ENCODE assay signal across 8 cellular contexts in genomic region chr11:66081505-66081904, GRCh38. TPM values are rescaled to one million over a fixed set of nuclear protein-coding genes. Genes with fewer than 3 reads are reported as not detected.
DNase-seq lines count a peak whose midpoint lies in the region; ATAC-seq and TF ChIP-seq lines count a peak whose summit lies in the region.

No MANE protein-coding gene starts in this region.

- H3K36me3 ChIP-seq in GM23338 (ENCODE audit: insufficient read depth) (no peaks in the 10 kb centered on the region; the same call in 1 of the 2 replicates), prostate gland (no peaks in the 10 kb centered on the region)

- no peaks in the 10 kb centered on the region for H3K9me3 ChIP-seq in prostate gland

- no peak overlapping the region for H3K4me2 ChIP-seq in GM23338

- POLR2A ChIA-PET in activated CD8-positive, alpha-beta T cell treated with anti-CD3 and anti-CD28 coated beads, Interleukin-2, amount 10 ng/mL, durations not matched to agents 7 days and 5 days (lab: Charles Lee) = interaction anchor here (0.6 to 2.1 kb wide), 14 partner anchors 10 to 419 kb away, joined by 3 to 11 read pairs (median 4); partner anchors contain the start of genes BANF1, EIF1AD, RAB1B and RELA

- H3K4me3 Mint-ChIP-seq in GM23338 = no peak overlapping the region
- H3K4me3 Mint-ChIP-seq in activated CD8-positive, alpha-beta T cell treated with anti-CD3 and anti-CD28 coated beads, Interleukin-2, amount 10 ng/mL, durations not matched to agents 7 days and 5 days = peak overlapping the region; percentile 84

- H3K4me3 ChIP-seq in GM23338 (no peak overlapping the region), prostate gland (no peak overlapping the region)

- CTCF ChIA-PET in activated CD8-positive, alpha-beta T cell treated with anti-CD3 and anti-CD28 coated beads, Interleukin-2, amount 10 ng/mL, durations not matched to agents 7 days and 5 days (lab: Charles Lee) = interaction anchor here (0.7 to 6.6 kb wide), 17 partner anchors 8 to 302 kb away, joined by 3 to 88 read pairs (median 6); partner anchors contain the start of gene PACS1

- H3K4me1 ChIP-seq in GM23338 (ENCODE audit: insufficient read depth) (no peaks in the 10 kb centered on the region), prostate gland (replicated peaks) (peaks cover 12% of the 10 kb centered on the region)

- no peak for TF ChIP-seq CTCF in GM23338 (conservative IDR thresholded peaks at IDR 0.05; ENCODE audit: low read depth in 2 of 2)
- TF ChIP-seq CTCF in prostate gland (IDR thresholded peaks at IDR 0.05) = no peak

- no peaks in the 10 kb centered on the region for H3K36me3 Mint-ChIP-seq in GM23338 (ENCODE audit: low read depth)
- H3K36me3 Mint-ChIP-seq in activated CD8-positive, alpha-beta T cell treated with anti-CD3 and anti-CD28 coated beads, Interleukin-2, amount 10 ng/mL, durations not matched to agents 7 days and 5 days (ENCODE audit: low read depth) = peaks cover 35% of the 10 kb centered on the region

- H3K79me2 ChIP-seq in GM23338 (replicated peaks; ENCODE audit: insufficient read depth) = peaks cover 45% of the 10 kb centered on the region

- intact Hi-C loops in prostate gland (cut with DNase I) = no loop called here

- H3F3A ChIP-seq in GM23338 (replicated peaks; ENCODE audit: low read depth) = 0 out of 2 replicates have a peak, but pooled peaks cover 6% of the 10 kb centered on the region

- 14% methylated on average over 5 of the region's 5 CpGs for WGBS in prostate gland

- ATAC-seq in GM23338 = no peak; the same call in 2 of the 3 replicates
- peak; percentile 94 for ATAC-seq in activated CD8-positive, alpha-beta T cell treated with anti-CD3 and anti-CD28 coated beads, Interleukin-2, amount 10 ng/mL, durations not matched to agents 7 days and 5 days

- TF ChIP-seq POLR2A in erythroblast (IDR thresholded peaks at IDR 0.05; ENCODE audit: low read length) = peak; percentile 34
- TF ChIP-seq POLR2A in prostate gland (IDR thresholded peaks at IDR 0.05) = peak; percentile 46

- H3K27ac Mint-ChIP-seq in GM23338 = no peak overlapping the region
- peak overlapping the region; percentile 98 for H3K27ac Mint-ChIP-seq in activated CD8-positive, alpha-beta T cell treated with anti-CD3 and anti-CD28 coated beads, Interleukin-2, amount 10 ng/mL, durations not matched to agents 7 days and 5 days

- H3K9me3 Mint-ChIP-seq in GM23338 = no peaks in the 10 kb centered on the region
- H3K9me3 Mint-ChIP-seq in activated CD8-positive, alpha-beta T cell treated with anti-CD3 and anti-CD28 coated beads, Interleukin-2, amount 10 ng/mL, durations not matched to agents 7 days and 5 days (ENCODE audit: insufficient read depth) = no peaks in the 10 kb centered on the region

- H3K27me3 ChIP-seq in GM23338 (ENCODE audit: insufficient read depth) = no peaks in the 10 kb centered on the region
- no peaks in the 10 kb centered on the region for H3K27me3 ChIP-seq in prostate gland (replicated peaks; ENCODE audit: insufficient read depth)

- no peaks in the 10 kb centered on the region; the same call in 2 of the 3 replicates for H3K4me1 Mint-ChIP-seq in GM23338
- H3K4me1 Mint-ChIP-seq in activated CD8-positive, alpha-beta T cell treated with anti-CD3 and anti-CD28 coated beads, Interleukin-2, amount 10 ng/mL, durations not matched to agents 7 days and 5 days (ENCODE audit: low read depth) = peaks cover 67% of the 10 kb centered on the region

- no peaks in the 10 kb centered on the region for H3K27me3 Mint-ChIP-seq in GM23338 (ENCODE audit: insufficient read depth, low read depth, poor library complexity)
- H3K27me3 Mint-ChIP-seq in activated CD8-positive, alpha-beta T cell treated with anti-CD3 and anti-CD28 coated beads, Interleukin-2, amount 10 ng/mL, durations not matched to agents 7 days and 5 days (ENCODE audit: low read depth) = no peaks in the 10 kb centered on the region

- H2AFZ ChIP-seq in GM23338 = no peak overlapping the region

- peak; percentile 71 for DNase-seq in DMS153 treated with DMSO at 0.1 percent for 48 hours (lab: John Stamatoyannopoulos, UW; ENCODE audit: unreplicated experiment)
- DNase-seq in GM23338 (ENCODE audit: low spot score) = no peak
- peak; percentile 77 for DNase-seq in NCI-H2196 (lab: John Stamatoyannopoulos, UW; ENCODE audit: unreplicated experiment)
- DNase-seq in activated CD8-positive, alpha-beta T cell treated with anti-CD3 and anti-CD28 coated beads, Interleukin-2, amount 10 ng/mL, durations not matched to agents 7 days and 5 days = peak; percentile 89
- peak; percentile 17 to 30 for DNase-seq in erythroblast (lab: John Stamatoyannopoulos, UW)
- DNase-seq in prostate gland (ENCODE audit: low spot score) = peak; percentile 92
- no peak for DNase-seq in retina
- DNase-seq in NCI-H524 (lab: John Stamatoyannopoulos, UW) = no peak

- H4K20me1 ChIP-seq in GM23338 (replicated peaks; ENCODE audit: insufficient read depth) = peaks cover 19% of the 10 kb centered on the region

- H3K9me2 ChIP-seq in GM23338 (ENCODE audit: insufficient read depth) = no peaks in the 10 kb centered on the region

- 0 out of 2 replicates have a peak overlapping the region, but pooled peaks have one; percentile 7 for H3K27ac ChIP-seq in GM23338 (ENCODE audit: low read depth)
- H3K27ac ChIP-seq in prostate gland = peak overlapping the region; percentile 75 to 77

TF ChIP-seq in GM23338, 12 proteins besides CTCF, POLR2A, EP300 and RAD21 (continues in another document):
- TF ChIP-seq EZH2phosphoT487 (IDR thresholded peaks at IDR 0.05; ENCODE audit: unreplicated experiment) = no peak

RNA-seq across cellular contexts. Expression of gene PACS1, which starts 11.4 kb away (rescaled TPM):
- total RNA-seq in GM23338 (2014; rRNA removed; shearing (Covaris generic)) = 23.7 and 37.5 TPM in 2 replicates
- polyA plus RNA-seq in GM23338 (2016; fragmentation: Nextera tagmentation; extraction: Ambion mirVana) = 8.0 and 8.8 TPM in 2 replicates
- 10 to 100 TPM; 84.6 to 91.6 TPM for total RNA-seq in activated CD8-positive, alpha-beta T cell treated with anti-CD3 and anti-CD28 coated beads, Interleukin-2, amount 10 ng/mL, durations not matched to agents 7 days and 5 days
- 100 to 1,000 TPM in 1 of 2 donors, 10 to 100 TPM in 1; 51.9 to 107 TPM for total RNA-seq in prostate gland

RNA-seq across cellular contexts. Expression of gene SF3B2, which starts 29.3 kb away (rescaled TPM):
- 173 and 180 TPM in 2 replicates for total RNA-seq in GM23338 (2014; rRNA removed; shearing (Covaris generic))
- 173 and 191 TPM in 2 replicates for polyA plus RNA-seq in GM23338 (2016; fragmentation: Nextera tagmentation; extraction: Ambion mirVana)
- 100 to 1,000 TPM; 241 to 253 TPM for total RNA-seq in activated CD8-positive, alpha-beta T cell treated with anti-CD3 and anti-CD28 coated beads, Interleukin-2, amount 10 ng/mL, durations not matched to agents 7 days and 5 days
- 100 to 1,000 TPM; 130 to 212 TPM for total RNA-seq in prostate gland

RNA-seq across cellular contexts. Expression of gene GAL3ST3, which starts 32.5 kb away (rescaled TPM):
- total RNA-seq in GM23338 (2014; rRNA removed; shearing (Covaris generic)) = 48.0 and 63.4 TPM in 2 replicates
- 12.7 and 15.6 TPM in 2 replicates for polyA plus RNA-seq in GM23338 (2016; fragmentation: Nextera tagmentation; extraction: Ambion mirVana)
- total RNA-seq in activated CD8-positive, alpha-beta T cell treated with anti-CD3 and anti-CD28 coated beads, Interleukin-2, amount 10 ng/mL, durations not matched to agents 7 days and 5 days = not detected
- 1 to 10 TPM; 2.3 to 4.3 TPM for total RNA-seq in prostate gland

RNA-seq across cellular contexts. Expression of gene CATSPER1, which starts 55.2 kb away (rescaled TPM):
- total RNA-seq in GM23338 (2014; rRNA removed; shearing (Covaris generic)) = not detected in 2 replicates
- polyA plus RNA-seq in GM23338 (2016; fragmentation: Nextera tagmentation; extraction: Ambion mirVana) = not detected in 2 replicates
- total RNA-seq in activated CD8-positive, alpha-beta T cell treated with anti-CD3 and anti-CD28 coated beads, Interleukin-2, amount 10 ng/mL, durations not matched to agents 7 days and 5 days = not detected
- under 1 TPM in 1 of 2 donors, not detected in 1; 0.85 TPM for total RNA-seq in prostate gland

Comparison
In these comparisons a context has a peak if more than half of its experiments do, and no peak if none do; other contexts are left out.
1. DNase-seq: peak in DMS153 treated with DMSO at 0.1 percent for 48 hours (single experiment), NCI-H2196 (single experiment), activated CD8-positive, alpha-beta T cell treated with anti-CD3 and anti-CD28 coated beads, Interleukin-2, amount 10 ng/mL, durations not matched to agents 7 days and 5 days (single experiment), erythroblast (2 of 2) and prostate gland (single experiment); none in GM23338 (single experiment), retina (single experiment) and NCI-H524 (0 of 2).